Comparison of ENCODE assay signal across 15 cellular contexts in the genomic region with DNA sequence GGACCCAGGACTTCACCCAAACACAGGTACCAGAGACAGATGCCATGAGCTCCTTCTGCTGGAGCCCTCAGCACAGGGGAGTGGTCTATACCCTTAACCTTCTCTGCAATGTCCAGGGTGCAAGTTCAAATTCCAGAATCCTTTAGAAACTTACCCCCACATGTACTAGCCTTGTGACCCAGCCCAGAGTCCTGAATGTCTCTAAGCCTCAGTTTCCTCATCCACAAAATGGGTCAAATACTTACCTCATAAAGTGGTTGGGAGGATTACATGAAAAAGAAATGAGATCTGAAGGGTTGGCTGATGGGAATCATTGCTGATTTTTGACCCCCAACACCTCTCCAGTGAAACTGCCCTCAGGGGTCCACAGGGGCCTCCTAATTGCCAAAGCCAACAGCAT. TPM values are rescaled to one million over a fixed set of nuclear protein-coding genes. Genes with fewer than 3 reads are reported as not detected.
DNase-seq lines count a peak whose midpoint lies in the region; ATAC-seq, FAIRE-seq and TF ChIP-seq lines count a peak whose summit lies in the region.
"Had no signal": no experiment of that assay in that cellular context is flagged by ENCODE, and none has a peak within 500 bp of the region (broad histone marks: within the 10 kb centered on the region; RNA-seq: fewer than 3 reads in every experiment).

No MANE protein-coding gene starts in this region.

- H3K9ac ChIP-seq in BLaER1 treated with 17β-estradiol and CSF1 and Interleukin-3, amounts not matched to agents 10 nM and 100 nM: peak overlapping the region in 3 of 11 experiments; percentile 71 to 74 (median 71); a peak in 5 of 22 replicates

- no peak for TF ChIP-seq CTCF in CD8-positive, alpha-beta T cell (IDR thresholded peaks at IDR 0.05)
- no peak for TF ChIP-seq CTCF in VCaP (conservative IDR thresholded peaks at IDR 0.05)
- no peak for TF ChIP-seq CTCF in osteoblast (IDR thresholded peaks at IDR 0.05; ENCODE audit: extremely low read depth, low read depth, low read length)
- no peak for TF ChIP-seq CTCF in D721Med (IDR thresholded peaks at IDR 0.05; ENCODE audit: insufficient read depth, missing control alignments)

- H3K27me3 Mint-ChIP-seq in CD8-positive, alpha-beta T cell (ENCODE audit: low read depth): no peaks in the 10 kb centered on the region
- H3K27me3 Mint-ChIP-seq in effector memory CD8-positive, alpha-beta T cell: peaks cover 0 to 6% of the 10 kb centered on the region in 2 donors

- peaks cover 0 to 61% (median 54%) of the 10 kb centered on the region in 11 experiments; a peak in 20 of 22 replicates for H3K36me3 ChIP-seq in BLaER1 treated with 17β-estradiol and CSF1 and Interleukin-3, amounts not matched to agents 10 nM and 100 nM
- peaks cover 5% of the 10 kb centered on the region for H3K36me3 ChIP-seq in CD8-positive, alpha-beta T cell (ENCODE audit: insufficient read depth, low read length)
- H3K36me3 ChIP-seq in osteoblast (ENCODE audit: insufficient read depth, low read length): peaks cover 24% of the 10 kb centered on the region
- H3K36me3 ChIP-seq: right atrium auricular region, thoracic aorta had no signal

- peak overlapping the region in 9 of 11 experiments; percentile 75 to 92 (median 89); a peak in 16 of 22 replicates for H3K4me2 ChIP-seq in BLaER1 treated with 17β-estradiol and CSF1 and Interleukin-3, amounts not matched to agents 10 nM and 100 nM
- H3K4me2 ChIP-seq in osteoblast (ENCODE audit: insufficient read depth, low read length): no peak overlapping the region
- H3K4me2 ChIP-seq: PC-9 had no signal

- H3K4me1 Mint-ChIP-seq in CD8-positive, alpha-beta T cell (ENCODE audit: low read depth): peaks cover 89% of the 10 kb centered on the region
- H3K4me1 Mint-ChIP-seq in effector memory CD8-positive, alpha-beta T cell (ENCODE audit: low read depth in 2 of 2): peaks cover 59 to 68% of the 10 kb centered on the region in 2 donors

- H3K79me2 ChIP-seq in osteoblast (ENCODE audit: insufficient read depth, low read length): peaks cover 83% of the 10 kb centered on the region

- no peak overlapping the region for H3K4me3 ChIP-seq in BLaER1 treated with 17β-estradiol and CSF1 and Interleukin-3, amounts not matched to agents 10 nM and 100 nM
- no peak overlapping the region for H3K4me3 ChIP-seq in CD8-positive, alpha-beta T cell (ENCODE audit: low read depth, low read length)
- H3K4me3 ChIP-seq in osteoblast (ENCODE audit: insufficient read depth, low read length): no peak overlapping the region
- H3K4me3 ChIP-seq: PC-9, right atrium auricular region, thoracic aorta had no signal

- peak overlapping the region; percentile 98 for H3K27ac Mint-ChIP-seq in CD8-positive, alpha-beta T cell
- H3K27ac Mint-ChIP-seq in effector memory CD8-positive, alpha-beta T cell: peak overlapping the region; percentile 97 to 99
- H3K27ac Mint-ChIP-seq: endodermal cell had no signal

- peaks cover 0 to 22% (median 0%) of the 10 kb centered on the region in 11 experiments; a peak in 3 of 22 replicates for H3K9me3 ChIP-seq in BLaER1 treated with 17β-estradiol and CSF1 and Interleukin-3, amounts not matched to agents 10 nM and 100 nM (replicated peaks in 1 of 11)
- no peaks in the 10 kb centered on the region for H3K9me3 ChIP-seq in CD8-positive, alpha-beta T cell (ENCODE audit: low read length)
- H3K9me3 ChIP-seq in osteoblast (ENCODE audit: low read depth, low read length): no peaks in the 10 kb centered on the region
- H3K9me3 ChIP-seq: right atrium auricular region, thoracic aorta had no signal

- FAIRE-seq in D721Med (lab: Jason Lieb, UNC): no peak
- FAIRE-seq: kidney had no signal

- H3K27me3 ChIP-seq in BLaER1 treated with 17β-estradiol and CSF1 and Interleukin-3, amounts not matched to agents 10 nM and 100 nM: no peaks in the 10 kb centered on the region
- H3K27me3 ChIP-seq in CD8-positive, alpha-beta T cell (ENCODE audit: insufficient read depth, low read length): no peaks in the 10 kb centered on the region
- H3K27me3 ChIP-seq in osteoblast (ENCODE audit: insufficient read depth, low read length): no peaks in the 10 kb centered on the region
- H3K27me3 ChIP-seq: right atrium auricular region had no signal

- intact Hi-C loops in CD8-positive, alpha-beta T cell (cut with DNase I, micrococcal nuclease): no loop called here

- CTCF ChIA-PET in CD8-positive, alpha-beta T cell (lab: Charles Lee): no interaction called here

- POLR2A ChIA-PET in CD8-positive, alpha-beta T cell (lab: Charles Lee): interaction anchor here (2.8 to 5.7 kb wide), 2 partner anchors 12 to 19 kb away, joined by 15 to 59 read pairs; a partner anchor contains a TSS

- H4K20me1 ChIP-seq in BLaER1 treated with 17β-estradiol and CSF1 and Interleukin-3, amounts not matched to agents 10 nM and 100 nM: peaks cover 0 to 53% (median 37%) of the 10 kb centered on the region in 11 experiments; a peak in 17 of 22 replicates
- peaks cover 56% of the 10 kb centered on the region for H4K20me1 ChIP-seq in osteoblast (ENCODE audit: insufficient read depth, low read length)

- peak overlapping the region; percentile 56 to 94 (median 87); a peak in 18 of 22 replicates for H3K27ac ChIP-seq in BLaER1 treated with 17β-estradiol and CSF1 and Interleukin-3, amounts not matched to agents 10 nM and 100 nM
- no peak overlapping the region for H3K27ac ChIP-seq in CD8-positive, alpha-beta T cell (ENCODE audit: low read depth, low read length)
- H3K27ac ChIP-seq in VCaP (peak overlapping the region; percentile 80), osteoblast (ENCODE audit: low read depth, low read length) (no peak overlapping the region)
- H3K27ac ChIP-seq: PC-9, right atrium auricular region, thoracic aorta had no signal

- no peaks in the 10 kb centered on the region for H3K9me3 Mint-ChIP-seq in CD8-positive, alpha-beta T cell
- peaks cover 0 to 2% of the 10 kb centered on the region in 2 donors for H3K9me3 Mint-ChIP-seq in effector memory CD8-positive, alpha-beta T cell
- H3K9me3 Mint-ChIP-seq: endodermal cell had no signal

- no peak for ATAC-seq in CD8-positive, alpha-beta T cell
- ATAC-seq in effector memory CD8-positive, alpha-beta T cell (replicated peaks): no peak

- no peak overlapping the region for H2AFZ ChIP-seq in osteoblast (ENCODE audit: low read length)
- H2AFZ ChIP-seq: PC-9 had no signal

- H3K36me3 Mint-ChIP-seq in CD8-positive, alpha-beta T cell: peaks cover 32% of the 10 kb centered on the region
- peaks cover 59% of the 10 kb centered on the region for H3K36me3 Mint-ChIP-seq in effector memory CD8-positive, alpha-beta T cell (ENCODE audit: insufficient read depth)

- H3K4me3 Mint-ChIP-seq in CD8-positive, alpha-beta T cell: peak overlapping the region; percentile 72
- peak overlapping the region; percentile 14 to 97 for H3K4me3 Mint-ChIP-seq in effector memory CD8-positive, alpha-beta T cell
- H3K4me3 Mint-ChIP-seq: endodermal cell had no signal

- DNase-seq in CD8-positive, alpha-beta T cell: no peak
- DNase-seq in effector memory CD8-positive, alpha-beta T cell: no peak
- no peak for DNase-seq in osteoblast (ENCODE audit: insufficient read length, low spot score, missing footprints)
- no peak for DNase-seq in D721Med (ENCODE audit: insufficient read length, low spot score)
- DNase-seq in NCI-H345 (lab: John Stamatoyannopoulos, UW): no peak
- DNase-seq: endodermal cell, kidney, mesenchymal stem cell, NCI-H2081, NCI-H524 treated with DMSO at 0.1 percent for 48 hours, PC-9 had no signal

- peaks cover 54 to 75% (median 71%) of the 10 kb centered on the region in 10 experiments for H3K4me1 ChIP-seq in BLaER1 treated with 17β-estradiol and CSF1 and Interleukin-3, amounts not matched to agents 10 nM and 100 nM
- peaks cover 80% of the 10 kb centered on the region for H3K4me1 ChIP-seq in CD8-positive, alpha-beta T cell (ENCODE audit: insufficient read depth, low read length)
- peaks cover 25% of the 10 kb centered on the region for H3K4me1 ChIP-seq in osteoblast (ENCODE audit: insufficient read depth, low read length)

RNA-seq across cellular contexts. Expression of a gene that starts 21.7 kb away (rescaled TPM):
- total RNA-seq in CD8-positive, alpha-beta T cell: 100 to 1,000 TPM; 194 to 199 TPM
- total RNA-seq in osteoblast: 145 and 170 TPM in 2 replicates

RNA-seq across cellular contexts. Expression of a gene that starts 52.1 kb away (rescaled TPM):
- total RNA-seq in CD8-positive, alpha-beta T cell: 10 to 100 TPM; 50.8 to 56.5 TPM
- total RNA-seq in osteoblast: 67.5 and 69.1 TPM in 2 replicates

Comparison
In these comparisons a context has a peak if more than half of its experiments do, and no peak if none do; other contexts are left out.
1. H3K27ac ChIP-seq: peak in BLaER1 treated with 17β-estradiol and CSF1 and Interleukin-3, amounts not matched to agents 10 nM and 100 nM (11 of 11) and VCaP (single experiment); none in CD8-positive, alpha-beta T cell (single experiment) and osteoblast (single experiment).